ENCODE assay signal across 10 cellular contexts in genomic region chr4:111847256-111848108, GRCh38.
DNase-seq lines count a peak whose midpoint lies in the region; ATAC-seq, FAIRE-seq and TF ChIP-seq lines count a peak whose summit lies in the region.
"Had no signal": no experiment of that assay in that cellular context is flagged by ENCODE, and none has a peak within 500 bp of the region (broad histone marks: within the 10 kb centered on the region; RNA-seq: fewer than 3 reads in every experiment).

No MANE protein-coding gene starts in this region.

- no peak for DNase-seq in AG04449 (ENCODE audit: low read depth, low spot score)
- DNase-seq in NCI-H524 (lab: John Stamatoyannopoulos, UW), result peak; percentile 2 to 63
- no peak for DNase-seq in H1 (ENCODE audit: low read depth in 1 of 2, low spot score in 2 of 2)
- DNase-seq in cerebellar cortex (ENCODE audit: low spot score), result no peak
- no peak for DNase-seq in NCI-H1930 (lab: John Stamatoyannopoulos, UW)
- DNase-seq in DMS153 treated with DMSO at 0.1 percent for 48 hours (lab: John Stamatoyannopoulos, UW; ENCODE audit: unreplicated experiment), result no peak
- DNase-seq in retina, result no peak
- DNase-seq: activated naive CD4-positive, alpha-beta T cell treated with anti-CD3 and anti-CD28 coated beads for 36 hours; esophagus squamous epithelium had no signal

- POLR2A ChIA-PET in AG04449 (lab: Yijun Ruan, JAX), result no interaction called here
- POLR2A ChIA-PET in H1 (lab: Charles Lee; ENCODE audit: partially characterized antibody), result no interaction called here

- H4K5ac ChIP-seq in H1 (ENCODE audit: insufficient read length, low read depth, low read length), result no peak overlapping the region

- no peaks in the 10 kb centered on the region for H3K4me1 ChIP-seq in H1 (replicated peaks in 1 of 4; ENCODE audit: control insufficient read depth in 3 of 4, insufficient read depth in 4 of 4, low read length in 3 of 4)
- H3K4me1 ChIP-seq: esophagus squamous epithelium had no signal

- no peak overlapping the region for H3K14ac ChIP-seq in H1 (ENCODE audit: insufficient read length)

- H2BK20ac ChIP-seq in H1 (ENCODE audit: low read length), result no peak overlapping the region

- no peak overlapping the region for H2BK15ac ChIP-seq in H1 (ENCODE audit: low read length)

- TF ChIP-seq POLR2A in H1 (IDR thresholded peaks at IDR 0.05; ENCODE audit: control extremely low read depth in 1 of 2, low read depth in 2 of 2, low read length in 2 of 2), result no peak

- peak; percentile 85 for FAIRE-seq in H1 (lab: Jason Lieb, UNC)

- H3K23me2 ChIP-seq in H1 (ENCODE audit: low read depth, low read length), result no peaks in the 10 kb centered on the region

- no peaks in the 10 kb centered on the region for H4K20me1 ChIP-seq in H1 (replicated peaks in 1 of 2; ENCODE audit: control insufficient read depth in 1 of 2, insufficient read depth in 2 of 2, low read length in 2 of 2)

- no peaks in the 10 kb centered on the region for H3K36me3 ChIP-seq in H1 (ENCODE audit: control insufficient read depth in 2 of 4, insufficient read depth in 4 of 4, low read length in 3 of 4)
- H3K36me3 ChIP-seq: esophagus squamous epithelium had no signal

- no peak overlapping the region for H3K9ac ChIP-seq in H1 (replicated peaks in 1 of 4; ENCODE audit: extremely low read depth in 1 of 4, low read depth in 3 of 4, low read length in 3 of 4)

- H2AFZ ChIP-seq in H1 (ENCODE audit: low read length), result no peak overlapping the region

- TF ChIP-seq EP300 in H1 (IDR thresholded peaks at IDR 0.05; ENCODE audit: borderline replicate concordance in 1 of 2, low read depth in 2 of 2, low read length in 2 of 2), result no peak

- peak; percentile 75 for ATAC-seq in GM18868 (IDR thresholded peaks at IDR 0.05; ENCODE audit: unreplicated experiment)

- CTCF ChIA-PET in AG04449 (lab: Yijun Ruan, JAX), result interaction anchor here (1.0 to 2.2 kb wide), 7 partner anchors 9 to 206 kb away, joined by 3 to 11 read pairs (median 4); no protein-coding TSS in a partner anchor
- CTCF ChIA-PET in H1 (lab: Charles Lee; ENCODE audit: partially characterized antibody), result interaction anchor here (0.6 to 5.8 kb wide), 37 partner anchors 9 to 1207 kb away, joined by 3 to 32 read pairs (median 4); no protein-coding TSS in a partner anchor

- no peak overlapping the region for H4K8ac ChIP-seq in H1 (ENCODE audit: extremely low read depth, insufficient read depth, low read length)

- H3K18ac ChIP-seq in H1 (ENCODE audit: extremely low read depth, low read length), result no peak overlapping the region

- H3K4me3 ChIP-seq in AG04449 (ENCODE audit: low read depth, low read length), result no peak overlapping the region
- no peak overlapping the region for H3K4me3 ChIP-seq in H1 (ENCODE audit: extremely low read depth in 1 of 4, insufficient read depth in 2 of 4, low read depth in 3 of 4, low read length in 4 of 4)
- H3K4me3 ChIP-seq: esophagus squamous epithelium had no signal

- no peaks in the 10 kb centered on the region for H3K79me1 ChIP-seq in H1 (ENCODE audit: low read depth, low read length)

- peak; percentile 14 for TF ChIP-seq CTCF in AG04449 (IDR thresholded peaks at IDR 0.05; ENCODE audit: insufficient read depth, low read length, missing control alignments)
- TF ChIP-seq CTCF in H1 (IDR thresholded peaks at IDR 0.05; ENCODE audit: control extremely low read depth in 1 of 3, insufficient read depth in 1 of 3, low read depth in 1 of 3, low read length in 3 of 3), result peak in 2 of 3 experiments; percentile 38 to 52; a peak in 2 of 4 replicates

- no peak overlapping the region for H3K56ac ChIP-seq in H1 (replicated peaks; ENCODE audit: insufficient read length, low read depth, low read length)

- no peak overlapping the region for H3K4ac ChIP-seq in H1 (replicated peaks; ENCODE audit: insufficient read length, low read depth, low read length)

- no peak overlapping the region for H4K91ac ChIP-seq in H1 (replicated peaks; ENCODE audit: insufficient read length, low read length)

- H3K23ac ChIP-seq in H1 (ENCODE audit: insufficient read length), result no peak overlapping the region

- WGBS in H1 (ENCODE audit: extremely low coverage in 1 of 2, insufficient coverage in 1 of 2, insufficient read length in 1 of 2, insufficient replicate concordance in 2 of 2, low coverage in 1 of 2, low lambda C conversion rate in 2 of 2, missing lambda C conversion rate in 1 of 2), 2 experiments, result 80% methylated on average over 6 of the region's 6 CpGs; no CpG with 5 or more reads in 1 of the 2 experiments

- no peak overlapping the region for H3K27ac ChIP-seq in H1 (ENCODE audit: low read depth, low read length)
- H3K27ac ChIP-seq: esophagus squamous epithelium had no signal

- no peak overlapping the region for H2BK12ac ChIP-seq in H1 (ENCODE audit: low read depth, low read length)

- H3K27me3 ChIP-seq in H1 (replicated peaks in 1 of 4; ENCODE audit: control insufficient read depth in 3 of 4, extremely low read depth in 1 of 4, insufficient read depth in 3 of 4, low read length in 3 of 4), result no peaks in the 10 kb centered on the region
- H3K27me3 ChIP-seq: esophagus squamous epithelium had no signal

- TF ChIP-seq RAD21 in H1 (IDR thresholded peaks at IDR 0.05 in 1 of 2, conservative IDR thresholded peaks at IDR 0.05 in 1 of 2; ENCODE audit: low read depth in 2 of 2, low read length in 2 of 2), result peak in 1 of 2 experiments; percentile 27; a peak in 2 of 4 replicates

- H3K79me2 ChIP-seq in H1 (ENCODE audit: control insufficient read depth in 1 of 2, insufficient read depth in 2 of 2, low read length in 2 of 2), result no peaks in the 10 kb centered on the region

- H2AK5ac ChIP-seq in H1 (ENCODE audit: low read depth, low read length), result no peak overlapping the region

- H2BK120ac ChIP-seq in H1 (replicated peaks; ENCODE audit: low read depth, low read length), result no peak overlapping the region

- no peak overlapping the region for H2BK5ac ChIP-seq in H1 (ENCODE audit: low read depth, low read length)

- no peak overlapping the region for H3K4me2 ChIP-seq in H1 (ENCODE audit: insufficient read depth in 1 of 2, low read depth in 2 of 2, low read length in 2 of 2)

- H3K9me3 ChIP-seq in H1 (ENCODE audit: insufficient read depth in 2 of 2, low read depth in 1 of 2, low read length in 1 of 2), result no peaks in the 10 kb centered on the region
- H3K9me3 ChIP-seq: esophagus squamous epithelium had no signal

TF ChIP-seq in H1, 55 proteins besides CTCF, POLR2A, EP300 and RAD21:
- TF ChIP-seq CTBP2 (IDR thresholded peaks at IDR 0.05; ENCODE audit: borderline replicate concordance, insufficient read depth, insufficient read length, low read length) (no peak), MAFK (IDR thresholded peaks at IDR 0.05; ENCODE audit: low read depth, low read length) (no peak), CBX5 (IDR thresholded peaks at IDR 0.05; ENCODE audit: low read depth, low read length) (no peak), ATF2 (IDR thresholded peaks at IDR 0.05; ENCODE audit: low read length) (no peak), RFX5 (IDR thresholded peaks at IDR 0.05; ENCODE audit: borderline replicate concordance, low read depth, low read length) (no peak), JUND (IDR thresholded peaks at IDR 0.05; ENCODE audit: low read length) (no peak), E2F6 (IDR thresholded peaks at IDR 0.05) (no peak), USF2 (IDR thresholded peaks at IDR 0.05; ENCODE audit: low read length) (no peak), POU5F1 (IDR thresholded peaks at IDR 0.05; ENCODE audit: low read depth, low read length) (no peak), SP1 (IDR thresholded peaks at IDR 0.05; ENCODE audit: low read depth, low read length) (no peak), NRF1 (IDR thresholded peaks at IDR 0.05; ENCODE audit: low read depth, low read length) (no peak), SP4 (IDR thresholded peaks at IDR 0.05; ENCODE audit: low read length) (no peak), RBBP5 (IDR thresholded peaks at IDR 0.05; ENCODE audit: borderline replicate concordance, low read depth, low read length) (no peak), KDM4A (IDR thresholded peaks at IDR 0.05; ENCODE audit: low read depth, low read length, severe bottlenecking) (no peak), RXRA (IDR thresholded peaks at IDR 0.05; ENCODE audit: insufficient read depth, low read depth, low read length) (no peak), TCF12 (IDR thresholded peaks at IDR 0.05; ENCODE audit: low read depth, low read length) (no peak), ZNF274 (IDR thresholded peaks at IDR 0.05; ENCODE audit: borderline replicate concordance, extremely low read depth, low read length) (no peak), TAF7 (optimal IDR thresholded peaks at IDR 0.05; ENCODE audit: borderline replicate concordance, low read depth, low read length) (no peak), RNF2 (IDR thresholded peaks at IDR 0.05; ENCODE audit: borderline replicate concordance, low read depth, low read length, missing control alignments, poor library complexity, severe bottlenecking) (no peak), TAF1 (IDR thresholded peaks at IDR 0.05; ENCODE audit: low read depth, low read length) (no peak)

Comparison
In these comparisons a context has a peak if more than half of its experiments do, and no peak if none do; other contexts are left out.
1. DNase-seq: peak in NCI-H524 (2 of 2); none in AG04449 (single experiment), H1 (0 of 2), cerebellar cortex (single experiment), NCI-H1930 (0 of 2), DMS153 treated with DMSO at 0.1 percent for 48 hours (single experiment) and retina (single experiment).